Comparison of ENCODE assay signal across 1 cellular context in the genomic region with DNA sequence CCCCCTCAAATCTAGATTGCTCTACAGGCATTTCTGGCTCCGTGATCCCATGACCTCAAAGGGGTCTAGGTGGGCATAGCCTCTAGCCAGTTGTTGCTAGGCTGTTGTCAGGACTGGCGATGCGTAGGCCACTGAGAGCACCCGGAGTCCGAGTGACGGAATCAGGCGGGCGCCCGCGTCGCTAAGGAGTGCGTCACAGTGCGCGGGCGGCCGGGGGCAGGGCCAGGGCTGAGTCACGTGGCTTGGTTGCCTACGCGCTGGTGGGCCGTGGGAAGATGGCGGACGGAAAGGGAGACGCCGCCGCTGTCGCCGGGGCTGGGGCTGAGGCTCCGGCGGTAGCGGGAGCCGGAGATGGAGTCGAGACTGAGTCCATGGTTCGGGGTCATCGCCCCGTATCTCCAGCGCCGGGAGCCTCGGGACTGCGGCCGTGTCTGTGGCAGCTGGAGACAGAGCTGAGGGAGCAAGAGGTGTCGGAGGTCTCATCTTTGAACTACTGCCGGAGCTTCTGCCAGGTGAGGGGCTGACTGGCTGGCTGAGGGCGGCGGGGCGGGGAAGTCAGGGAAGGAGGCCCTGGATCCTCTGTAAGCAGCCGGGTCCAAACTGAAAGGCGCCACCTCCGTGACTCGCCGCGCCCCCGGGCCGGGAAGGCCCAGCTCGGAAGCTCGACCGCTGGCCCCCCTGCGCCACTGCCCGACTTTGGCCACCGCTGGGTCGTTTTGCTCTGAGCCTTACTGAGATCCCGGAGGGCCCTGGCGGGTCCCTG.
TF ChIP-seq lines count a peak whose summit lies in the region.

A gene with protein sequence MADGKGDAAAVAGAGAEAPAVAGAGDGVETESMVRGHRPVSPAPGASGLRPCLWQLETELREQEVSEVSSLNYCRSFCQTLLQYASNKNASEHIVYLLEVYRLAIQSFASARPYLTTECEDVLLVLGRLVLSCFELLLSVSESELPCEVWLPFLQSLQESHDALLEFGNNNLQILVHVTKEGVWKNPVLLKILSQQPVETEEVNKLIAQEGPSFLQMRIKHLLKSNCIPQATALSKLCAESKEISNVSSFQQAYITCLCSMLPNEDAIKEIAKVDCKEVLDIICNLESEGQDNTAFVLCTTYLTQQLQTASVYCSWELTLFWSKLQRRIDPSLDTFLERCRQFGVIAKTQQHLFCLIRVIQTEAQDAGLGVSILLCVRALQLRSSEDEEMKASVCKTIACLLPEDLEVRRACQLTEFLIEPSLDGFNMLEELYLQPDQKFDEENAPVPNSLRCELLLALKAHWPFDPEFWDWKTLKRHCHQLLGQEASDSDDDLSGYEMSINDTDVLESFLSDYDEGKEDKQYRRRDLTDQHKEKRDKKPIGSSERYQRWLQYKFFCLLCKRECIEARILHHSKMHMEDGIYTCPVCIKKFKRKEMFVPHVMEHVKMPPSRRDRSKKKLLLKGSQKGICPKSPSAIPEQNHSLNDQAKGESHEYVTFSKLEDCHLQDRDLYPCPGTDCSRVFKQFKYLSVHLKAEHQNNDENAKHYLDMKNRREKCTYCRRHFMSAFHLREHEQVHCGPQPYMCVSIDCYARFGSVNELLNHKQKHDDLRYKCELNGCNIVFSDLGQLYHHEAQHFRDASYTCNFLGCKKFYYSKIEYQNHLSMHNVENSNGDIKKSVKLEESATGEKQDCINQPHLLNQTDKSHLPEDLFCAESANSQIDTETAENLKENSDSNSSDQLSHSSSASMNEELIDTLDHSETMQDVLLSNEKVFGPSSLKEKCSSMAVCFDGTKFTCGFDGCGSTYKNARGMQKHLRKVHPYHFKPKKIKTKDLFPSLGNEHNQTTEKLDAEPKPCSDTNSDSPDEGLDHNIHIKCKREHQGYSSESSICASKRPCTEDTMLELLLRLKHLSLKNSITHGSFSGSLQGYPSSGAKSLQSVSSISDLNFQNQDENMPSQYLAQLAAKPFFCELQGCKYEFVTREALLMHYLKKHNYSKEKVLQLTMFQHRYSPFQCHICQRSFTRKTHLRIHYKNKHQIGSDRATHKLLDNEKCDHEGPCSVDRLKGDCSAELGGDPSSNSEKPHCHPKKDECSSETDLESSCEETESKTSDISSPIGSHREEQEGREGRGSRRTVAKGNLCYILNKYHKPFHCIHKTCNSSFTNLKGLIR (N-terminal part only) (plus strand): TSS at position 263 of the 763 bp plus-strand sequence. CDS start 13 bp downstream, at position 276.

TF ChIP-seq in HepG2, 621 proteins besides CTCF, POLR2A, EP300 and RAD21 (continued from another document and continues in another):
- TF ChIP-seq, protein P1, sequence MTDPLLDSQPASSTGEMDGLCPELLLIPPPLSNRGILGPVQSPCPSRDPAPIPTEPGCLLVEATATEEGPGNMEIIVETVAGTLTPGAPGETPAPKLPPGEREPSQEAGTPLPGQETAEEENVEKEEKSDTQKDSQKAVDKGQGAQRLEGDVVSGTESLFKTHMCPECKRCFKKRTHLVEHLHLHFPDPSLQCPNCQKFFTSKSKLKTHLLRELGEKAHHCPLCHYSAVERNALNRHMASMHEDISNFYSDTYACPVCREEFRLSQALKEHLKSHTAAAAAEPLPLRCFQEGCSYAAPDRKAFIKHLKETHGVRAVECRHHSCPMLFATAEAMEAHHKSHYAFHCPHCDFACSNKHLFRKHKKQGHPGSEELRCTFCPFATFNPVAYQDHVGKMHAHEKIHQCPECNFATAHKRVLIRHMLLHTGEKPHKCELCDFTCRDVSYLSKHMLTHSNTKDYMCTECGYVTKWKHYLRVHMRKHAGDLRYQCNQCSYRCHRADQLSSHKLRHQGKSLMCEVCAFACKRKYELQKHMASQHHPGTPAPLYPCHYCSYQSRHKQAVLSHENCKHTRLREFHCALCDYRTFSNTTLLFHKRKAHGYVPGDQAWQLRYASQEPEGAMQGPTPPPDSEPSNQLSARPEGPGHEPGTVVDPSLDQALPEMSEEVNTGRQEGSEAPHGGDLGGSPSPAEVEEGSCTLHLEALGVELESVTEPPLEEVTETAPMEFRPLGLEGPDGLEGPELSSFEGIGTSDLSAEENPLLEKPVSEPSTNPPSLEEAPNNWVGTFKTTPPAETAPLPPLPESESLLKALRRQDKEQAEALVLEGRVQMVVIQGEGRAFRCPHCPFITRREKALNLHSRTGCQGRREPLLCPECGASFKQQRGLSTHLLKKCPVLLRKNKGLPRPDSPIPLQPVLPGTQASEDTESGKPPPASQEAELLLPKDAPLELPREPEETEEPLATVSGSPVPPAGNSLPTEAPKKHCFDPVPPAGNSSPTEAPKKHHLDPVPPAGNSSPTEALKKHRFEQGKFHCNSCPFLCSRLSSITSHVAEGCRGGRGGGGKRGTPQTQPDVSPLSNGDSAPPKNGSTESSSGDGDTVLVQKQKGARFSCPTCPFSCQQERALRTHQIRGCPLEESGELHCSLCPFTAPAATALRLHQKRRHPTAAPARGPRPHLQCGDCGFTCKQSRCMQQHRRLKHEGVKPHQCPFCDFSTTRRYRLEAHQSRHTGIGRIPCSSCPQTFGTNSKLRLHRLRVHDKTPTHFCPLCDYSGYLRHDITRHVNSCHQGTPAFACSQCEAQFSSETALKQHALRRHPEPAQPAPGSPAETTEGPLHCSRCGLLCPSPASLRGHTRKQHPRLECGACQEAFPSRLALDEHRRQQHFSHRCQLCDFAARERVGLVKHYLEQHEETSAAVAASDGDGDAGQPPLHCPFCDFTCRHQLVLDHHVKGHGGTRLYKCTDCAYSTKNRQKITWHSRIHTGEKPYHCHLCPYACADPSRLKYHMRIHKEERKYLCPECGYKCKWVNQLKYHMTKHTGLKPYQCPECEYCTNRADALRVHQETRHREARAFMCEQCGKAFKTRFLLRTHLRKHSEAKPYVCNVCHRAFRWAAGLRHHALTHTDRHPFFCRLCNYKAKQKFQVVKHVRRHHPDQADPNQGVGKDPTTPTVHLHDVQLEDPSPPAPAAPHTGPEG (CRISPR knock-in tag; IDR thresholded peaks at IDR 0.05) = no peak; the same call in 1 of the 2 replicates
- TF ChIP-seq, protein P2, sequence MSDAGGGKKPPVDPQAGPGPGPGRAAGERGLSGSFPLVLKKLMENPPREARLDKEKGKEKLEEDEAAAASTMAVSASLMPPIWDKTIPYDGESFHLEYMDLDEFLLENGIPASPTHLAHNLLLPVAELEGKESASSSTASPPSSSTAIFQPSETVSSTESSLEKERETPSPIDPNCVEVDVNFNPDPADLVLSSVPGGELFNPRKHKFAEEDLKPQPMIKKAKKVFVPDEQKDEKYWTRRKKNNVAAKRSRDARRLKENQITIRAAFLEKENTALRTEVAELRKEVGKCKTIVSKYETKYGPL (CRISPR knock-in tag; IDR thresholded peaks at IDR 0.05) = no peak
- TF ChIP-seq ZNF615 (CRISPR knock-in tag; IDR thresholded peaks at IDR 0.05; ENCODE audit: borderline replicate concordance) (no peak), KLF12 (CRISPR knock-in tag; IDR thresholded peaks at IDR 0.05; ENCODE audit: borderline replicate concordance) (0 out of 2 replicates have a peak, but pooled peaks have one; percentile 60), CBX2 (IDR thresholded peaks at IDR 0.05; ENCODE audit: low read depth, low read length) (no peak), CBX2 (CRISPR knock-in tag; IDR thresholded peaks at IDR 0.05; ENCODE audit: low read depth) (no peak), TEAD3 (CRISPR knock-in tag; optimal IDR thresholded peaks at IDR 0.05; ENCODE audit: borderline replicate concordance) (peak; percentile 46), ZNF761 (CRISPR knock-in tag; conservative IDR thresholded peaks at IDR 0.05) (peak; percentile 91; the same call in 1 of the 2 replicates), TGIF2 (CRISPR knock-in tag; IDR thresholded peaks at IDR 0.05) (peak; percentile 77), KLF16 (CRISPR knock-in tag; IDR thresholded peaks at IDR 0.05) (0 out of 4 replicates have a peak, but pooled peaks of 1 of the 2 experiments have one; percentile 36), RFX1 (IDR thresholded peaks at IDR 0.05) (peak; percentile 74), ZBTB38 (CRISPR knock-in tag; IDR thresholded peaks at IDR 0.05) (peak; percentile 90), ZNF317 (CRISPR knock-in tag; IDR thresholded peaks at IDR 0.05) (peak; percentile 74), JDP2 (CRISPR knock-in tag; IDR thresholded peaks at IDR 0.05; ENCODE audit: borderline replicate concordance) (no peak), ZSCAN12 (CRISPR knock-in tag; IDR thresholded peaks at IDR 0.05) (peak; percentile 93; the same call in 1 of the 2 replicates), ZNF530 (CRISPR knock-in tag; IDR thresholded peaks at IDR 0.05; ENCODE audit: low read depth) (peak; percentile 82; the same call in 1 of the 2 replicates), SAFB2 (CRISPR knock-in tag; IDR thresholded peaks at IDR 0.05; ENCODE audit: borderline replicate concordance, low read depth) (peak; percentile 58), ZNF30 (CRISPR knock-in tag; IDR thresholded peaks at IDR 0.05) (no peak), ZMYM2 (CRISPR knock-in tag; IDR thresholded peaks at IDR 0.05) (no peak), HOXA3 (CRISPR knock-in tag; IDR thresholded peaks at IDR 0.05) (peak; percentile 99), CEBPB (IDR thresholded peaks at IDR 0.05; ENCODE audit: borderline replicate concordance, low read depth, low read length) (no peak), FLYWCH1 (CRISPR knock-in tag; IDR thresholded peaks at IDR 0.05) (0 out of 2 replicates have a peak, but pooled peaks have one; percentile 29), ZNF589 (CRISPR knock-in tag; conservative IDR thresholded peaks at IDR 0.05) (no peak), ATAD3A (CRISPR knock-in tag; IDR thresholded peaks at IDR 0.05) (no peak), ZNF629 (CRISPR knock-in tag; conservative IDR thresholded peaks at IDR 0.05) (0 out of 2 replicates have a peak, but pooled peaks have one; percentile 10), ZFP82 (CRISPR knock-in tag; IDR thresholded peaks at IDR 0.05; ENCODE audit: borderline replicate concordance) (0 out of 2 replicates have a peak, but pooled peaks have one; percentile 70), ZNF510 (CRISPR knock-in tag; IDR thresholded peaks at IDR 0.05; ENCODE audit: low read depth) (peak; percentile 78; the same call in 1 of the 2 replicates), ZSCAN25 (CRISPR knock-in tag; IDR thresholded peaks at IDR 0.05) (peak; percentile 41; the same call in 1 of the 2 replicates)
- TF ChIP-seq, protein P3, sequence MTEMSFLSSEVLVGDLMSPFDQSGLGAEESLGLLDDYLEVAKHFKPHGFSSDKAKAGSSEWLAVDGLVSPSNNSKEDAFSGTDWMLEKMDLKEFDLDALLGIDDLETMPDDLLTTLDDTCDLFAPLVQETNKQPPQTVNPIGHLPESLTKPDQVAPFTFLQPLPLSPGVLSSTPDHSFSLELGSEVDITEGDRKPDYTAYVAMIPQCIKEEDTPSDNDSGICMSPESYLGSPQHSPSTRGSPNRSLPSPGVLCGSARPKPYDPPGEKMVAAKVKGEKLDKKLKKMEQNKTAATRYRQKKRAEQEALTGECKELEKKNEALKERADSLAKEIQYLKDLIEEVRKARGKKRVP (CRISPR knock-in tag; IDR thresholded peaks at IDR 0.05) = no peak
- TF ChIP-seq, protein P4, sequence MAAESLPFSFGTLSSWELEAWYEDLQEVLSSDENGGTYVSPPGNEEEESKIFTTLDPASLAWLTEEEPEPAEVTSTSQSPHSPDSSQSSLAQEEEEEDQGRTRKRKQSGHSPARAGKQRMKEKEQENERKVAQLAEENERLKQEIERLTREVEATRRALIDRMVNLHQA (CRISPR knock-in tag; IDR thresholded peaks at IDR 0.05) = no peak
- TF ChIP-seq, protein P5, sequence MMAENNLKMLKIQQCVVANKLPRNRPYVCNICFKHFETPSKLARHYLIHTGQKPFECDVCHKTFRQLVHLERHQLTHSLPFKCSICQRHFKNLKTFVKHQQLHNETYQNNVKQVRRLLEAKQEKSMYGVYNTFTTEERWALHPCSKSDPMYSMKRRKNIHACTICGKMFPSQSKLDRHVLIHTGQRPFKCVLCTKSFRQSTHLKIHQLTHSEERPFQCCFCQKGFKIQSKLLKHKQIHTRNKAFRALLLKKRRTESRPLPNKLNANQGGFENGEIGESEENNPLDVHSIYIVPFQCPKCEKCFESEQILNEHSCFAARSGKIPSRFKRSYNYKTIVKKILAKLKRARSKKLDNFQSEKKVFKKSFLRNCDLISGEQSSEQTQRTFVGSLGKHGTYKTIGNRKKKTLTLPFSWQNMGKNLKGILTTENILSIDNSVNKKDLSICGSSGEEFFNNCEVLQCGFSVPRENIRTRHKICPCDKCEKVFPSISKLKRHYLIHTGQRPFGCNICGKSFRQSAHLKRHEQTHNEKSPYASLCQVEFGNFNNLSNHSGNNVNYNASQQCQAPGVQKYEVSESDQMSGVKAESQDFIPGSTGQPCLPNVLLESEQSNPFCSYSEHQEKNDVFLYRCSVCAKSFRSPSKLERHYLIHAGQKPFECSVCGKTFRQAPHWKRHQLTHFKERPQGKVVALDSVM (CRISPR knock-in tag; IDR thresholded peaks at IDR 0.05) = peak; percentile 54
- TF ChIP-seq, protein P6, sequence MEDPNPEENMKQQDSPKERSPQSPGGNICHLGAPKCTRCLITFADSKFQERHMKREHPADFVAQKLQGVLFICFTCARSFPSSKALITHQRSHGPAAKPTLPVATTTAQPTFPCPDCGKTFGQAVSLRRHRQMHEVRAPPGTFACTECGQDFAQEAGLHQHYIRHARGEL (CRISPR knock-in tag; IDR thresholded peaks at IDR 0.05) = no peak; the same call in 1 of the 2 replicates
- TF ChIP-seq, protein P7, sequence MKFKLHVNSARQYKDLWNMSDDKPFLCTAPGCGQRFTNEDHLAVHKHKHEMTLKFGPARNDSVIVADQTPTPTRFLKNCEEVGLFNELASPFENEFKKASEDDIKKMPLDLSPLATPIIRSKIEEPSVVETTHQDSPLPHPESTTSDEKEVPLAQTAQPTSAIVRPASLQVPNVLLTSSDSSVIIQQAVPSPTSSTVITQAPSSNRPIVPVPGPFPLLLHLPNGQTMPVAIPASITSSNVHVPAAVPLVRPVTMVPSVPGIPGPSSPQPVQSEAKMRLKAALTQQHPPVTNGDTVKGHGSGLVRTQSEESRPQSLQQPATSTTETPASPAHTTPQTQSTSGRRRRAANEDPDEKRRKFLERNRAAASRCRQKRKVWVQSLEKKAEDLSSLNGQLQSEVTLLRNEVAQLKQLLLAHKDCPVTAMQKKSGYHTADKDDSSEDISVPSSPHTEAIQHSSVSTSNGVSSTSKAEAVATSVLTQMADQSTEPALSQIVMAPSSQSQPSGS (CRISPR knock-in tag; IDR thresholded peaks at IDR 0.05) = peak; percentile 77; the same call in 1 of the 2 replicates
- TF ChIP-seq, protein P8, sequence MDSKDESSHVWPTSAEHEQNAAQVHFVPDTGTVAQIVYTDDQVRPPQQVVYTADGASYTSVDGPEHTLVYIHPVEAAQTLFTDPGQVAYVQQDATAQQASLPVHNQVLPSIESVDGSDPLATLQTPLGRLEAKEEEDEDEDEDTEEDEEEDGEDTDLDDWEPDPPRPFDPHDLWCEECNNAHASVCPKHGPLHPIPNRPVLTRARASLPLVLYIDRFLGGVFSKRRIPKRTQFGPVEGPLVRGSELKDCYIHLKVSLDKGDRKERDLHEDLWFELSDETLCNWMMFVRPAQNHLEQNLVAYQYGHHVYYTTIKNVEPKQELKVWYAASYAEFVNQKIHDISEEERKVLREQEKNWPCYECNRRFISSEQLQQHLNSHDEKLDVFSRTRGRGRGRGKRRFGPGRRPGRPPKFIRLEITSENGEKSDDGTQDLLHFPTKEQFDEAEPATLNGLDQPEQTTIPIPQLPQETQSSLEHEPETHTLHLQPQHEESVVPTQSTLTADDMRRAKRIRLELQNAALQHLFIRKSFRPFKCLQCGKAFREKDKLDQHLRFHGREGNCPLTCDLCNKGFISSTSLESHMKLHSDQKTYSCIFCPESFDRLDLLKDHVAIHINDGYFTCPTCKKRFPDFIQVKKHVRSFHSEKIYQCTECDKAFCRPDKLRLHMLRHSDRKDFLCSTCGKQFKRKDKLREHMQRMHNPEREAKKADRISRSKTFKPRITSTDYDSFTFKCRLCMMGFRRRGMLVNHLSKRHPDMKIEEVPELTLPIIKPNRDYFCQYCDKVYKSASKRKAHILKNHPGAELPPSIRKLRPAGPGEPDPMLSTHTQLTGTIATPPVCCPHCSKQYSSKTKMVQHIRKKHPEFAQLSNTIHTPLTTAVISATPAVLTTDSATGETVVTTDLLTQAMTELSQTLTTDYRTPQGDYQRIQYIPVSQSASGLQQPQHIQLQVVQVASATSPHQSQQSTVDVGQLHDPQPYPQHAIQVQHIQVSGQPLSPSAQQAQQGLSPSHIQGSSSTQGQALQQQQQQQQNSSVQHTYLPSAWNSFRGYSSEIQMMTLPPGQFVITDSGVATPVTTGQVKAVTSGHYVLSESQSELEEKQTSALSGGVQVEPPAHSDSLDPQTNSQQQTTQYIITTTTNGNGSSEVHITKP (CRISPR knock-in tag; IDR thresholded peaks at IDR 0.05; ENCODE audit: low read depth) = no peak; the same call in 1 of the 2 replicates
